1 cellular context compared by ENCODE assay signal in the genomic region with DNA sequence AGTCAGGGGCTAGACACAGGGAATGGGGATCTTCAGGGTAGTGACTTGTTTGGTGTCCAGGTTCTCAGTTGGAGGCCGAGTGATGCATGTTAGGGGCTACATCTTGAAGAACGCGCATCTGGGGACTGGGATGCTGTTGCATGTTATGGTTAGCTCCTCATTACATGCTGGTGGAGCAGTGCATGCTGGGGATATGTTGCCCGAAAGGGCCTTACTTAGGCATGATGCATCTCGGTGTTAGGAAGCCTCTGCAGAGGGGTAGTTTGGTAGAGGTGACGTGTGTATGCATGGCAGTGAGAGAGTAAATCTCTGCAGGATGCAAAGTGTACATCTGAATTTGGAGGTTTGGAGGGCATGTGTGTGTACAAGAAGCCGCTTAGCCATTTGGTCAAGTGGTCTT.
TF ChIP-seq lines count a peak whose summit lies in the region.

No MANE protein-coding gene starts in this region.

TF ChIP-seq in WTC11, 78 proteins besides CTCF, POLR2A, EP300 and RAD21 (continued from another document):
- TF ChIP-seq TP53 (CRISPR knock-in tag; IDR thresholded peaks at IDR 0.05): no peak
- no peak for TF ChIP-seq ZBTB43 (CRISPR knock-in tag; IDR thresholded peaks at IDR 0.05)
- no peak for TF ChIP-seq ELF4 (CRISPR knock-in tag; IDR thresholded peaks at IDR 0.05; ENCODE audit: low read depth)
